In genomic region chr3:67848299-67848698, GRCh38 we compare ENCODE assay signal across 33 cellular contexts.
DNase-seq lines count a peak whose midpoint lies in the region; ATAC-seq, FAIRE-seq and TF ChIP-seq lines count a peak whose summit lies in the region.
"Had no signal": no experiment of that assay in that cellular context is flagged by ENCODE, and none has a peak within 500 bp of the region (broad histone marks: within the 10 kb centered on the region; RNA-seq: fewer than 3 reads in every experiment).

No MANE protein-coding gene starts in this region.

- H3K27ac ChIP-seq in right lobe of liver (no peak overlapping the region), HepG2 (ENCODE audit: extremely low read length, insufficient read depth, low read length) (no peak overlapping the region)
- H3K27ac ChIP-seq: 22Rv1; A549; BLaER1; BLaER1 treated with 17β-estradiol and CSF1 and Interleukin-3, amounts not matched to agents 10 nM and 100 nM; C4-2B had no signal

- CTCF ChIA-PET in HepG2 (lab: Yijun Ruan, JAX; ENCODE audit: low intra/inter-chr PET ratio, low total read pairs): no interaction called here

- H3K4me1 ChIP-seq in right lobe of liver: peaks cover 0 to 11% (median 0%) of the 10 kb centered on the region in 4 donors
- no peaks in the 10 kb centered on the region for H3K4me1 ChIP-seq in HepG2 (ENCODE audit: insufficient read depth, low read length)
- H3K4me1 ChIP-seq: A549; BE2C; BLaER1; BLaER1 treated with 17β-estradiol and CSF1 and Interleukin-3, amounts not matched to agents 10 nM and 100 nM; Caco-2 had no signal

- H3K27me3 ChIP-seq in right lobe of liver (no peaks in the 10 kb centered on the region), HepG2 (ENCODE audit: control insufficient read depth in 1 of 2, insufficient read depth in 2 of 2, low read length in 2 of 2) (no peaks in the 10 kb centered on the region; a peak in 1 of 5 replicates), bronchial epithelial cell (ENCODE audit: control insufficient read depth, insufficient read depth, low read length) (no peaks in the 10 kb centered on the region)
- H3K27me3 ChIP-seq: BE2C; BLaER1; BLaER1 treated with 17β-estradiol and CSF1 and Interleukin-3, amounts not matched to agents 10 nM and 100 nM had no signal

- DNase-seq in right lobe of liver (peak in 1 of 3 donors; percentile 51), HepG2 (ENCODE audit: low spot score) (no peak), bronchial epithelial cell (ENCODE audit: low read depth) (no peak), left lobe of liver (ENCODE audit: low spot score) (peak; percentile 47), NCI-H345 (lab: John Stamatoyannopoulos, UW) (no peak)
- DNase-seq: 8988T; ACHN; AML-193; BE2C; C1 segment of cervical spinal cord; Caco-2; Calu3; CD4-positive, alpha-beta memory T cell; CD4-positive, alpha-beta T cell; CD4-positive, CD25-positive, alpha-beta regulatory T cell; CD8-positive, alpha-beta memory T cell; CD8-positive, alpha-beta T cell; COR-L47; DMS 273 treated with DMSO at 0.1 percent for 48 hours; DMS153; DMS53; DMS79; DMS79 treated with DMSO at 0.1 percent for 48 hours; DND-41; EL had no signal

- H3K36me3 ChIP-seq in right lobe of liver: no peaks in the 10 kb centered on the region
- H3K36me3 ChIP-seq in HepG2 (replicated peaks in 1 of 2; ENCODE audit: control insufficient read depth in 1 of 2, insufficient read depth in 2 of 2, low read length in 2 of 2): no peaks in the 10 kb centered on the region
- no peaks in the 10 kb centered on the region for H3K36me3 ChIP-seq in bronchial epithelial cell (ENCODE audit: control insufficient read depth, insufficient read depth, low read length)
- H3K36me3 ChIP-seq: BE2C; BLaER1; BLaER1 treated with 17β-estradiol and CSF1 and Interleukin-3, amounts not matched to agents 10 nM and 100 nM had no signal

- TF ChIP-seq EP300 in HepG2 (IDR thresholded peaks at IDR 0.05; ENCODE audit: low read depth in 2 of 2, low read length in 2 of 2) (no peak), HepG2 (CRISPR knock-in tag; IDR thresholded peaks at IDR 0.05; ENCODE audit: borderline replicate concordance) (no peak)

- H3K4me3 ChIP-seq in right lobe of liver (no peak overlapping the region), HepG2 (replicated peaks in 1 of 3; ENCODE audit: insufficient read depth in 1 of 3, low read depth in 2 of 3, low read length in 3 of 3) (no peak overlapping the region), bronchial epithelial cell (ENCODE audit: low read depth, low read length) (no peak overlapping the region)
- H3K4me3 ChIP-seq: A549; BLaER1; BLaER1 treated with 17β-estradiol and CSF1 and Interleukin-3, amounts not matched to agents 10 nM and 100 nM had no signal

- ATAC-seq in right lobe of liver: peak; percentile 50 to 83 (median 52)
- ATAC-seq in HepG2: no peak
- ATAC-seq in left lobe of liver: peak; percentile 85
- no peak for ATAC-seq in HG03045 (IDR thresholded peaks at IDR 0.05; ENCODE audit: unreplicated experiment)
- ATAC-seq: A549; CD8-positive, alpha-beta T cell had no signal

- intact Hi-C loops in right lobe of liver (cut with DNase I) (no loop called here), HepG2 (cut with micrococcal nuclease; ENCODE audit: unreplicated experiment) (no loop called here)

- BruUV-seq in HepG2 (replicated peaks; lab: Mats Ljungman, UMichigan): no TSS peak

- H3K9me3 ChIP-seq in right lobe of liver (no peaks in the 10 kb centered on the region), HepG2 (ENCODE audit: low read length) (no peaks in the 10 kb centered on the region)
- H3K9me3 ChIP-seq: A549, BE2C, BLaER1, Caco-2 had no signal

- H2AFZ ChIP-seq in HepG2 (ENCODE audit: low read length): no peak overlapping the region

- H3K79me2 ChIP-seq in HepG2 (ENCODE audit: insufficient read depth, low read length): no peaks in the 10 kb centered on the region

- in situ Hi-C loops in HepG2 (cut with HindIII; ENCODE audit: extremely low pct_ligation_motif_present, low pct_unique_long_range_greater_than_20kb): no loop called here

- H3K4me2 ChIP-seq in HepG2 (ENCODE audit: low read depth, low read length): no peak overlapping the region
- H3K4me2 ChIP-seq: A549; BLaER1; BLaER1 treated with 17β-estradiol and CSF1 and Interleukin-3, amounts not matched to agents 10 nM and 100 nM had no signal

- no peaks in the 10 kb centered on the region for H4K20me1 ChIP-seq in HepG2 (ENCODE audit: insufficient read depth, low read length)
- H4K20me1 ChIP-seq: BLaER1; BLaER1 treated with 17β-estradiol and CSF1 and Interleukin-3, amounts not matched to agents 10 nM and 100 nM had no signal

- TF ChIP-seq POLR2A in right lobe of liver (IDR thresholded peaks at IDR 0.05) (no peak), HepG2 (IDR thresholded peaks at IDR 0.05; ENCODE audit: insufficient read depth in 1 of 2, low read depth in 2 of 2, low read length in 2 of 2) (no peak)

- FAIRE-seq in HepG2 (lab: Jason Lieb, UNC) (no peak), bronchial epithelial cell (lab: Jason Lieb, UNC) (peak; percentile 28)
- FAIRE-seq: A204.1, A549, D721Med had no signal

- POLR2A ChIA-PET in HepG2 (lab: Yijun Ruan, JAX): no interaction called here

- 23% methylated on average over 3 of the region's 3 CpGs for WGBS in right lobe of liver (ENCODE audit: insufficient coverage, low coverage, low lambda C conversion rate, missing lambda C conversion rate)
- 17% methylated on average over 3 of the region's 3 CpGs for WGBS in HepG2 (ENCODE audit: low lambda C conversion rate)

- no peak overlapping the region for H3K9ac ChIP-seq in HepG2 (ENCODE audit: insufficient read depth, low read depth, low read length)
- H3K9ac ChIP-seq: BLaER1; BLaER1 treated with 17β-estradiol and CSF1 and Interleukin-3, amounts not matched to agents 10 nM and 100 nM had no signal

- TF ChIP-seq RAD21 in HepG2 (CRISPR knock-in tag; IDR thresholded peaks at IDR 0.05): no peak

- no peak for TF ChIP-seq CTCF in right lobe of liver (IDR thresholded peaks at IDR 0.05)
- TF ChIP-seq CTCF in HepG2 (CRISPR knock-in tag; IDR thresholded peaks at IDR 0.05): no peak
- no peak for TF ChIP-seq CTCF in bronchial epithelial cell (IDR thresholded peaks at IDR 0.05; ENCODE audit: insufficient read depth, low read length, severe bottlenecking)

TF ChIP-seq in HepG2, 621 proteins besides CTCF, POLR2A, EP300 and RAD21:
- no peak for TF ChIP-seq SIN3B (IDR thresholded peaks at IDR 0.05; ENCODE audit: low read length)
- TF ChIP-seq REL (CRISPR knock-in tag; conservative IDR thresholded peaks at IDR 0.05): no peak
- TF ChIP-seq ZBTB2 (CRISPR knock-in tag; IDR thresholded peaks at IDR 0.05; ENCODE audit: low read depth): no peak
- no peak for TF ChIP-seq RNF219 (CRISPR knock-in tag; IDR thresholded peaks at IDR 0.05)
- TF ChIP-seq MXD4 (CRISPR knock-in tag; IDR thresholded peaks at IDR 0.05): no peak
- TF ChIP-seq ZNF841 (CRISPR knock-in tag; IDR thresholded peaks at IDR 0.05; ENCODE audit: borderline replicate concordance): no peak
- TF ChIP-seq CHCHD3 (CRISPR knock-in tag; IDR thresholded peaks at IDR 0.05): no peak

Comparison
In these comparisons a context has a peak if more than half of its experiments do, and no peak if none do; other contexts are left out.
1. ATAC-seq: peak in right lobe of liver (4 of 4) and left lobe of liver (single experiment); none in HepG2 (single experiment) and HG03045 (single experiment).